2 cellular contexts compared by ENCODE assay signal in the genomic region with DNA sequence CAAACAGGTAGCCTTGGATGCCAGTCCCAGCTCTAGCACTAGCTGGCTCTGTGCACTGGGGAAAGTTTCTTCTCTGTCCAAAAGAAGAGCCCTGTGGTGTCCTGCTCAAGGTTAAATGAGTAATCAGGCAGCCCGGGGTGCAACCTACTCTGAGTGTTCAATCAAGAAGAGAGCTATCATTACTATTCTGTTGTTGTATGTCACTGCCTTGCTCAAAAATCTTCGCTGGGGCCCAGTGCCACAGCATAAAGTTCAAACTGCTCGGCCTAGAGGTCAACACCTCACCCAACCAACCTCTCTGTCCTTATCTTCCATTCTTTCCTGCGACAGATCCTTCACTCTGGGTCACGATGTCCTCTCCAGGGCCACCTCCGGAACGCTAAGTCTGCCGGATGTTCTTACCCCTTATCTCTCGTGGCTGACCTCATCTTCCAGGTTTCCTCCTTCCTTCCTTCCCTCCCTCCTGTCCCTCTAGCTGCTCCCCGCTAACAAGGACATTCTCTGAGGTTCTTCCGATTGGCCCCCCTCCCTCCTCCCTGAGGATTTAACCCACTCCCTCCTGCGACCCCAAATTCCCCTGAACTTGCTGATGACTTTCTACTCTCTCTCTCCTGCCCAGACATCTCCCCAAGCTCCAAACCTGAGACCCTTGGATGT.
TF ChIP-seq lines count a peak whose summit lies in the region.

No MANE protein-coding gene starts in this region.

TF ChIP-seq in SK-N-SH, 30 proteins besides CTCF, POLR2A, EP300 and RAD21 (continued from another document):
- TF ChIP-seq, protein P1, sequence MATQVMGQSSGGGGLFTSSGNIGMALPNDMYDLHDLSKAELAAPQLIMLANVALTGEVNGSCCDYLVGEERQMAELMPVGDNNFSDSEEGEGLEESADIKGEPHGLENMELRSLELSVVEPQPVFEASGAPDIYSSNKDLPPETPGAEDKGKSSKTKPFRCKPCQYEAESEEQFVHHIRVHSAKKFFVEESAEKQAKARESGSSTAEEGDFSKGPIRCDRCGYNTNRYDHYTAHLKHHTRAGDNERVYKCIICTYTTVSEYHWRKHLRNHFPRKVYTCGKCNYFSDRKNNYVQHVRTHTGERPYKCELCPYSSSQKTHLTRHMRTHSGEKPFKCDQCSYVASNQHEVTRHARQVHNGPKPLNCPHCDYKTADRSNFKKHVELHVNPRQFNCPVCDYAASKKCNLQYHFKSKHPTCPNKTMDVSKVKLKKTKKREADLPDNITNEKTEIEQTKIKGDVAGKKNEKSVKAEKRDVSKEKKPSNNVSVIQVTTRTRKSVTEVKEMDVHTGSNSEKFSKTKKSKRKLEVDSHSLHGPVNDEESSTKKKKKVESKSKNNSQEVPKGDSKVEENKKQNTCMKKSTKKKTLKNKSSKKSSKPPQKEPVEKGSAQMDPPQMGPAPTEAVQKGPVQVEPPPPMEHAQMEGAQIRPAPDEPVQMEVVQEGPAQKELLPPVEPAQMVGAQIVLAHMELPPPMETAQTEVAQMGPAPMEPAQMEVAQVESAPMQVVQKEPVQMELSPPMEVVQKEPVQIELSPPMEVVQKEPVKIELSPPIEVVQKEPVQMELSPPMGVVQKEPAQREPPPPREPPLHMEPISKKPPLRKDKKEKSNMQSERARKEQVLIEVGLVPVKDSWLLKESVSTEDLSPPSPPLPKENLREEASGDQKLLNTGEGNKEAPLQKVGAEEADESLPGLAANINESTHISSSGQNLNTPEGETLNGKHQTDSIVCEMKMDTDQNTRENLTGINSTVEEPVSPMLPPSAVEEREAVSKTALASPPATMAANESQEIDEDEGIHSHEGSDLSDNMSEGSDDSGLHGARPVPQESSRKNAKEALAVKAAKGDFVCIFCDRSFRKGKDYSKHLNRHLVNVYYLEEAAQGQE (IDR thresholded peaks at IDR 0.05; ENCODE audit: low read depth, low read length), result no peak
- TF ChIP-seq TCF12 (IDR thresholded peaks at IDR 0.05) (no peak), TAF1 (IDR thresholded peaks at IDR 0.05; ENCODE audit: borderline replicate concordance, low read depth, low read length) (no peak)

TF ChIP-seq in SK-N-SH treated with all-trans-retinoic acid at 6 μM for 48 hours, 23 proteins besides CTCF, POLR2A, EP300 and RAD21:
- TF ChIP-seq, protein P2, sequence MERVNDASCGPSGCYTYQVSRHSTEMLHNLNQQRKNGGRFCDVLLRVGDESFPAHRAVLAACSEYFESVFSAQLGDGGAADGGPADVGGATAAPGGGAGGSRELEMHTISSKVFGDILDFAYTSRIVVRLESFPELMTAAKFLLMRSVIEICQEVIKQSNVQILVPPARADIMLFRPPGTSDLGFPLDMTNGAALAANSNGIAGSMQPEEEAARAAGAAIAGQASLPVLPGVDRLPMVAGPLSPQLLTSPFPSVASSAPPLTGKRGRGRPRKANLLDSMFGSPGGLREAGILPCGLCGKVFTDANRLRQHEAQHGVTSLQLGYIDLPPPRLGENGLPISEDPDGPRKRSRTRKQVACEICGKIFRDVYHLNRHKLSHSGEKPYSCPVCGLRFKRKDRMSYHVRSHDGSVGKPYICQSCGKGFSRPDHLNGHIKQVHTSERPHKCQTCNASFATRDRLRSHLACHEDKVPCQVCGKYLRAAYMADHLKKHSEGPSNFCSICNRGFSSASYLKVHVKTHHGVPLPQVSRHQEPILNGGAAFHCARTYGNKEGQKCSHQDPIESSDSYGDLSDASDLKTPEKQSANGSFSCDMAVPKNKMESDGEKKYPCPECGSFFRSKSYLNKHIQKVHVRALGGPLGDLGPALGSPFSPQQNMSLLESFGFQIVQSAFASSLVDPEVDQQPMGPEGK (CRISPR knock-in tag; IDR thresholded peaks at IDR 0.05; ENCODE audit: borderline replicate concordance), result no peak
- TF ChIP-seq ARNTL (CRISPR knock-in tag; IDR thresholded peaks at IDR 0.05; ENCODE audit: borderline replicate concordance, low read depth) (no peak), TCF4 (CRISPR knock-in tag; IDR thresholded peaks at IDR 0.05; ENCODE audit: borderline replicate concordance) (no peak), ZFP3 (CRISPR knock-in tag; IDR thresholded peaks at IDR 0.05) (no peak), ZC3H10 (CRISPR knock-in tag; IDR thresholded peaks at IDR 0.05) (no peak), ISL1 (CRISPR knock-in tag; IDR thresholded peaks at IDR 0.05) (no peak), OSR1 (CRISPR knock-in tag; IDR thresholded peaks at IDR 0.05) (no peak), ZNF565 (CRISPR knock-in tag; conservative IDR thresholded peaks at IDR 0.05; ENCODE audit: low read depth) (no peak), PPARA (CRISPR knock-in tag; IDR thresholded peaks at IDR 0.05; ENCODE audit: borderline replicate concordance) (no peak), ZNF70 (CRISPR knock-in tag; IDR thresholded peaks at IDR 0.05) (no peak), BACH2 (CRISPR knock-in tag; IDR thresholded peaks at IDR 0.05; ENCODE audit: borderline replicate concordance) (no peak), SNAI2 (CRISPR knock-in tag; IDR thresholded peaks at IDR 0.05) (no peak), GLIS3 (CRISPR knock-in tag; IDR thresholded peaks at IDR 0.05) (no peak), ZFP30 (CRISPR knock-in tag; IDR thresholded peaks at IDR 0.05) (no peak), TOX (CRISPR knock-in tag; IDR thresholded peaks at IDR 0.05; ENCODE audit: borderline replicate concordance) (no peak), ZNF8 (CRISPR knock-in tag; IDR thresholded peaks at IDR 0.05) (no peak), ESRRG (CRISPR knock-in tag; IDR thresholded peaks at IDR 0.05) (no peak)
- TF ChIP-seq, protein P3, sequence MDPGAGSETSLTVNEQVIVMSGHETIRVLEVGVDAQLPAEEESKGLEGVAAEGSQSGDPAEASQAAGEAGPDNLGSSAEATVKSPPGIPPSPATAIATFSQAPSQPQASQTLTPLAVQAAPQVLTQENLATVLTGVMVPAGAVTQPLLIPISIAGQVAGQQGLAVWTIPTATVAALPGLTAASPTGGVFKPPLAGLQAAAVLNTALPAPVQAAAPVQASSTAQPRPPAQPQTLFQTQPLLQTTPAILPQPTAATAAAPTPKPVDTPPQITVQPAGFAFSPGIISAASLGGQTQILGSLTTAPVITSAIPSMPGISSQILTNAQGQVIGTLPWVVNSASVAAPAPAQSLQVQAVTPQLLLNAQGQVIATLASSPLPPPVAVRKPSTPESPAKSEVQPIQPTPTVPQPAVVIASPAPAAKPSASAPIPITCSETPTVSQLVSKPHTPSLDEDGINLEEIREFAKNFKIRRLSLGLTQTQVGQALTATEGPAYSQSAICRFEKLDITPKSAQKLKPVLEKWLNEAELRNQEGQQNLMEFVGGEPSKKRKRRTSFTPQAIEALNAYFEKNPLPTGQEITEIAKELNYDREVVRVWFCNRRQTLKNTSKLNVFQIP (CRISPR knock-in tag; IDR thresholded peaks at IDR 0.05; ENCODE audit: borderline replicate concordance, low read depth), result no peak
- TF ChIP-seq, protein P4, sequence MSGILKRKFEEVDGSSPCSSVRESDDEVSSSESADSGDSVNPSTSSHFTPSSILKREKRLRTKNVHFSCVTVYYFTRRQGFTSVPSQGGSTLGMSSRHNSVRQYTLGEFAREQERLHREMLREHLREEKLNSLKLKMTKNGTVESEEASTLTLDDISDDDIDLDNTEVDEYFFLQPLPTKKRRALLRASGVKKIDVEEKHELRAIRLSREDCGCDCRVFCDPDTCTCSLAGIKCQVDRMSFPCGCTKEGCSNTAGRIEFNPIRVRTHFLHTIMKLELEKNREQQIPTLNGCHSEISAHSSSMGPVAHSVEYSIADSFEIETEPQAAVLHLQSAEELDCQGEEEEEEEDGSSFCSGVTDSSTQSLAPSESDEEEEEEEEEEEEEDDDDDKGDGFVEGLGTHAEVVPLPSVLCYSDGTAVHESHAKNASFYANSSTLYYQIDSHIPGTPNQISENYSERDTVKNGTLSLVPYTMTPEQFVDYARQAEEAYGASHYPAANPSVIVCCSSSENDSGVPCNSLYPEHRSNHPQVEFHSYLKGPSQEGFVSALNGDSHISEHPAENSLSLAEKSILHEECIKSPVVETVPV (CRISPR knock-in tag; IDR thresholded peaks at IDR 0.05), result no peak
- TF ChIP-seq, protein P5, sequence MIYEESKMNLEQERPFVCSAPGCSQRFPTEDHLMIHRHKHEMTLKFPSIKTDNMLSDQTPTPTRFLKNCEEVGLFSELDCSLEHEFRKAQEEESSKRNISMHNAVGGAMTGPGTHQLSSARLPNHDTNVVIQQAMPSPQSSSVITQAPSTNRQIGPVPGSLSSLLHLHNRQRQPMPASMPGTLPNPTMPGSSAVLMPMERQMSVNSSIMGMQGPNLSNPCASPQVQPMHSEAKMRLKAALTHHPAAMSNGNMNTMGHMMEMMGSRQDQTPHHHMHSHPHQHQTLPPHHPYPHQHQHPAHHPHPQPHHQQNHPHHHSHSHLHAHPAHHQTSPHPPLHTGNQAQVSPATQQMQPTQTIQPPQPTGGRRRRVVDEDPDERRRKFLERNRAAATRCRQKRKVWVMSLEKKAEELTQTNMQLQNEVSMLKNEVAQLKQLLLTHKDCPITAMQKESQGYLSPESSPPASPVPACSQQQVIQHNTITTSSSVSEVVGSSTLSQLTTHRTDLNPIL (CRISPR knock-in tag; IDR thresholded peaks at IDR 0.05; ENCODE audit: low read depth), result no peak
